In genomic region chr14:88044782-88045446, GRCh38 we compare ENCODE assay signal across 11 cellular contexts. TPM values are rescaled to one million over a fixed set of nuclear protein-coding genes. Genes with fewer than 3 reads are reported as not detected.
DNase-seq lines count a peak whose midpoint lies in the region; ATAC-seq lines count a peak whose summit lies in the region.
"Had no signal": no experiment of that assay in that cellular context is flagged by ENCODE, and none has a peak within 500 bp of the region (broad histone marks: within the 10 kb centered on the region; RNA-seq: fewer than 3 reads in every experiment).

No MANE protein-coding gene starts in this region.

- H3K9me3 ChIP-seq in aorta (ENCODE audit: control insufficient read depth, low read length): no peaks in the 10 kb centered on the region

- intact Hi-C loops in sciatic nerve (cut with DNase I) (no loop called here), aorta (cut with DNase I) (no loop called here)

- H3K36me3 ChIP-seq in aorta (ENCODE audit: control insufficient read depth in 1 of 2, insufficient read depth in 2 of 2, low read length in 1 of 2): no peaks in the 10 kb centered on the region
- H3K36me3 ChIP-seq: WERI-Rb-1 had no signal

- no peak overlapping the region for H3K4me3 ChIP-seq in aorta (ENCODE audit: low read length in 2 of 2)

- ATAC-seq in HG02870 (IDR thresholded peaks at IDR 0.05; ENCODE audit: unreplicated experiment): peak; percentile 82
- ATAC-seq in sciatic nerve: peak; percentile 62
- no peak for ATAC-seq in HG03039 (IDR thresholded peaks at IDR 0.05; ENCODE audit: unreplicated experiment)
- ATAC-seq in aorta (ENCODE audit: low FRiP score): no peak

- no peak overlapping the region for H3K27ac ChIP-seq in aorta (ENCODE audit: low read depth in 1 of 2, low read length in 2 of 2)
- H3K27ac ChIP-seq: WERI-Rb-1 had no signal

- DNase-seq in DMS53 (lab: John Stamatoyannopoulos, UW) (peak; percentile 15), DMS53 treated with DMSO at 0.1 percent for 48 hours (lab: John Stamatoyannopoulos, UW; ENCODE audit: unreplicated experiment) (no peak), SKM-1 (lab: John Stamatoyannopoulos, UW; ENCODE audit: unreplicated experiment) (peak; percentile 8), sciatic nerve (ENCODE audit: low spot score) (no peak), retina (no peak), aorta (no peak)
- DNase-seq: central memory CD4-positive, alpha-beta T cell; posterior cingulate gyrus; WERI-Rb-1 had no signal

- WGBS in aorta, 2 donors: 74 to 88% methylated on average over 4 of the region's 4 CpGs

- no peaks in the 10 kb centered on the region for H3K4me1 ChIP-seq in aorta (ENCODE audit: control insufficient read depth in 1 of 2, insufficient read depth in 2 of 2, low read length in 2 of 2)

- H3K27me3 ChIP-seq in aorta (ENCODE audit: control insufficient read depth in 1 of 2, insufficient read depth in 2 of 2, low read length in 1 of 2): no peaks in the 10 kb centered on the region

RNA-seq across cellular contexts. Expression of gene GPR65, which starts 40.0 kb away (rescaled TPM):
- 2.7 TPM for total RNA-seq in sciatic nerve
- 1 to 10 TPM; 2.8 to 3.9 TPM for total RNA-seq in aorta
- 1 to 10 TPM in 1 of 2 donors, under 1 TPM in 1; 0.28 to 1.9 TPM for polyA plus RNA-seq in aorta

RNA-seq across cellular contexts. Expression of gene GALC, which starts 51.9 kb away (rescaled TPM):
- total RNA-seq in sciatic nerve (47.8 TPM), aorta (10 to 100 TPM; 22.5 to 26.6 TPM)
- polyA plus RNA-seq in aorta: 10 to 100 TPM in 1 of 2 donors, 1 to 10 TPM in 1; 7.1 to 10.9 TPM

Comparison
In these comparisons a context has a peak if more than half of its experiments do, and no peak if none do; other contexts are left out.
1. DNase-seq: peak in DMS53 (single experiment) and SKM-1 (single experiment); none in DMS53 treated with DMSO at 0.1 percent for 48 hours (single experiment), sciatic nerve (single experiment), retina (single experiment) and aorta (0 of 2).
2. ATAC-seq: peak in HG02870 (single experiment) and sciatic nerve (single experiment); none in HG03039 (single experiment) and aorta (single experiment).